Comparison of ENCODE assay signal across 28 cellular contexts in the genomic region with DNA sequence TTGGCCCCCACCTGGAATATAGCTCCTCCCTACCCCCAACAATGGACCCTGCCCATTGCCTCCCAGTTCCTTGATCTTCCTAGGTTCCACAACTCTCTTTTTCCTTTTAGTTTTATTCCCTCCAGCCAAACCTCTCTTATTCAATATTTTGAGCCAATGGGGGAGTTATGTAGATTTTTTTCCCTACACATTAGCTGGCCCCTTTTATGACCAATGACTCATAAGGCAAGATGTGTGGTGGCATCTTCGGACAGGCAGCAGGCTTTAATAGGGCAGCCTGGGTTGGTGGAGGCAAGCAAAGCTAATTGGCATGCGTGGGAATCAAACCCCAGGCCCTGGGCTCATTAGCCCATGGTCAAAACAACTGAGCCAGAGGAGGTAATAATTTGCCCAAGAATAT. TPM values are rescaled to one million over a fixed set of nuclear protein-coding genes. Genes with fewer than 3 reads are reported as not detected.
"Had no signal": no experiment of that assay in that cellular context is flagged by ENCODE, and none has a peak within 500 bp of the region (broad histone marks: within the 10 kb centered on the region; RNA-seq: fewer than 3 reads in every experiment).

No MANE protein-coding gene starts in this region.

- DNase-seq: activated CD4-positive, alpha-beta T cell treated with anti-CD3 and anti-CD28 coated beads for 4 hours; activated CD4-positive, alpha-beta T cell treated with anti-CD3 and anti-CD28 coated beads, Interleukin-2, amount 50 U/mL, for 48 hours; activated CD4-positive, CD25-positive, alpha-beta regulatory T cell; activated CD8-positive, alpha-beta memory T cell treated with anti-CD3 and anti-CD28 coated beads, Interleukin-2, amount 50 U/mL, for 48 hours; activated naive CD4-positive, alpha-beta T cell; activated T-cell treated with anti-CD3 and anti-CD28 coated beads, Interleukin-2, amount 50 U/mL, for 4 hours; adrenal gland; brain microvascular endothelial cell; caudate nucleus; effector CD4-positive, alpha-beta T cell; left lung; naive thymus-derived CD4-positive, alpha-beta T cell; posterior cingulate gyrus; stimulated activated CD4-positive, alpha-beta T cell treated with anti-CD3 and anti-CD28 coated beads, Interleukin-2, amount 100 ng/mL, for 48 hours; stimulated activated naive CD4-positive, alpha-beta T cell; testis; trophoblast cell had no signal

- H3K27me3 ChIP-seq: adrenal gland, ascending aorta, testis, vagina had no signal

- H3K4me3 ChIP-seq: adrenal gland, ascending aorta, left lung, lung, testis, vagina had no signal

- H3K36me3 ChIP-seq: adrenal gland, ascending aorta, brain microvascular endothelial cell, left lung, vagina had no signal

- H3K27ac ChIP-seq: adrenal gland, ascending aorta, brain microvascular endothelial cell, foreskin keratinocyte, left lung, testis, vagina had no signal

- H3K9me3 ChIP-seq: adrenal gland, ascending aorta, left lung, testis, vagina had no signal

- H3K4me1 ChIP-seq: adrenal gland, ascending aorta, left lung, testis, vagina had no signal

RNA-seq across cellular contexts. Expression of gene GRP, which starts 9.2 kb away (rescaled TPM):
- total RNA-seq: activated CD8-positive, alpha-beta memory T cell treated with anti-CD3 and anti-CD28 coated beads for 36 hours; activated T-cell treated with anti-CD3 and anti-CD28 coated beads, Interleukin-2, amount 50 U/mL, for 4 hours; activated T-helper 2 cell treated with anti-CD3 and anti-CD28 coated beads, Interferon-gamma antibody, Interleukin-2, Interleukin-4, amounts not matched to agents 10 μg/mL and 5 μg/mL and 100 μg/mL, durations not matched to agents 14 hours and 24 hours and 36 hours; ascending aorta; epithelial cell of proximal tubule; foreskin keratinocyte; kidney epithelial cell; naive thymus-derived CD4-positive, alpha-beta T cell; neural crest cell; omental fat pad; sciatic nerve; vagina had no signal

RNA-seq across cellular contexts. Expression of gene RAX, which starts 44.1 kb away (rescaled TPM):
- total RNA-seq: activated CD8-positive, alpha-beta memory T cell treated with anti-CD3 and anti-CD28 coated beads for 36 hours; activated T-cell treated with anti-CD3 and anti-CD28 coated beads, Interleukin-2, amount 50 U/mL, for 4 hours; activated T-helper 2 cell treated with anti-CD3 and anti-CD28 coated beads, Interferon-gamma antibody, Interleukin-2, Interleukin-4, amounts not matched to agents 10 μg/mL and 5 μg/mL and 100 μg/mL, durations not matched to agents 14 hours and 24 hours and 36 hours; adrenal gland; ascending aorta; epithelial cell of proximal tubule; foreskin keratinocyte; kidney epithelial cell; left lung; lung; naive thymus-derived CD4-positive, alpha-beta T cell; neural crest cell; omental fat pad; sciatic nerve; testis; vagina had no signal
